ENCODE assay signal across 7 cellular contexts in genomic region chr12:132955933-132956725, GRCh38. TPM values are rescaled to one million over a fixed set of nuclear protein-coding genes. Genes with fewer than 3 reads are reported as not detected.
DNase-seq lines count a peak whose midpoint lies in the region; ATAC-seq, FAIRE-seq and TF ChIP-seq lines count a peak whose summit lies in the region.

Gene ZNF605, minus strand, starts transcription at chr12:132956306. Its CDS starts 10,671 bp downstream, at chr12:132945635.

- H3K4me1 ChIP-seq in iPS-20b (ENCODE audit: insufficient read depth, low read length): no peaks in the 10 kb centered on the region
- peaks cover 11 to 13% (median 12%) of the 10 kb centered on the region in 3 donors for H3K4me1 ChIP-seq in skeletal muscle tissue (ENCODE audit: control insufficient read depth in 3 of 3, insufficient read depth in 3 of 3, low read length in 3 of 3)

- ATAC-seq in HG02885 (IDR thresholded peaks at IDR 0.05; ENCODE audit: poor library complexity, unreplicated experiment): peak; percentile 93

- peak; percentile 74 for FAIRE-seq in GM18507 (lab: Jason Lieb, UNC)

- H3K27ac ChIP-seq in VCaP (peak within 1 kb of the TSS; percentile 94), iPS-20b (ENCODE audit: low read length) (no peak within 1 kb of the TSS), skeletal muscle tissue (ENCODE audit: low read depth, low read length) (peak within 1 kb of the TSS; percentile 80)

- in situ Hi-C loops in T47D (cut with HindIII; ENCODE audit: low pct_unique_long_range_greater_than_20kb, low sequenced_read_pairs): no loop called here

- H3K4me3 ChIP-seq in iPS-20b (ENCODE audit: low read length) (peak within 1 kb of the TSS; percentile 71), skeletal muscle tissue (ENCODE audit: low read length in 3 of 3) (peak within 1 kb of the TSS; percentile 84 to 96 (median 91))

- H3K9me3 ChIP-seq in iPS-20b (ENCODE audit: insufficient read depth, low read depth, low read length) (peaks cover 88% of the 10 kb centered on the region), skeletal muscle tissue (ENCODE audit: control insufficient read depth in 3 of 3, low read length in 3 of 3) (peaks cover 4 to 18% (median 12%) of the 10 kb centered on the region in 3 donors)

- TF ChIP-seq CTCF in VCaP (conservative IDR thresholded peaks at IDR 0.05): no peak

- no peaks in the 10 kb centered on the region for H3K27me3 ChIP-seq in iPS-20b (ENCODE audit: insufficient read depth, low read length)
- no peaks in the 10 kb centered on the region for H3K27me3 ChIP-seq in skeletal muscle tissue (ENCODE audit: control insufficient read depth in 3 of 3, insufficient read depth in 3 of 3, low read length in 3 of 3)

- H3K36me3 ChIP-seq in iPS-20b (ENCODE audit: insufficient read depth, low read depth, low read length) (no peaks in the 10 kb centered on the region), skeletal muscle tissue (ENCODE audit: control insufficient read depth in 3 of 3, insufficient read depth in 3 of 3, low read length in 3 of 3) (peaks cover 0 to 13% (median 2%) of the 10 kb centered on the region in 3 donors)

- H3K9ac ChIP-seq in iPS-20b (ENCODE audit: low read depth, low read length) (no peak within 1 kb of the TSS), skeletal muscle tissue (ENCODE audit: low read depth in 1 of 3, low read length in 3 of 3) (peak within 1 kb of the TSS; percentile 83 to 90 (median 84))

- peak; percentile 89 for DNase-seq in GM18507 (ENCODE audit: extremely low spot score, insufficient read length, low read depth)
- DNase-seq in NCI-H2029 treated with DMSO at 0.1 percent for 48 hours (lab: John Stamatoyannopoulos, UW): peak; percentile 61
- DNase-seq in T47D (ENCODE audit: low read depth in 1 of 2, low spot score in 1 of 2): peak; percentile 93 to 95

RNA-seq across cellular contexts. Expression of gene ZNF605, which starts in this region (rescaled TPM):
- 6.3 TPM for total RNA-seq in skeletal muscle tissue
